Comparison of ENCODE assay signal across 7 cellular contexts in the genomic region with DNA sequence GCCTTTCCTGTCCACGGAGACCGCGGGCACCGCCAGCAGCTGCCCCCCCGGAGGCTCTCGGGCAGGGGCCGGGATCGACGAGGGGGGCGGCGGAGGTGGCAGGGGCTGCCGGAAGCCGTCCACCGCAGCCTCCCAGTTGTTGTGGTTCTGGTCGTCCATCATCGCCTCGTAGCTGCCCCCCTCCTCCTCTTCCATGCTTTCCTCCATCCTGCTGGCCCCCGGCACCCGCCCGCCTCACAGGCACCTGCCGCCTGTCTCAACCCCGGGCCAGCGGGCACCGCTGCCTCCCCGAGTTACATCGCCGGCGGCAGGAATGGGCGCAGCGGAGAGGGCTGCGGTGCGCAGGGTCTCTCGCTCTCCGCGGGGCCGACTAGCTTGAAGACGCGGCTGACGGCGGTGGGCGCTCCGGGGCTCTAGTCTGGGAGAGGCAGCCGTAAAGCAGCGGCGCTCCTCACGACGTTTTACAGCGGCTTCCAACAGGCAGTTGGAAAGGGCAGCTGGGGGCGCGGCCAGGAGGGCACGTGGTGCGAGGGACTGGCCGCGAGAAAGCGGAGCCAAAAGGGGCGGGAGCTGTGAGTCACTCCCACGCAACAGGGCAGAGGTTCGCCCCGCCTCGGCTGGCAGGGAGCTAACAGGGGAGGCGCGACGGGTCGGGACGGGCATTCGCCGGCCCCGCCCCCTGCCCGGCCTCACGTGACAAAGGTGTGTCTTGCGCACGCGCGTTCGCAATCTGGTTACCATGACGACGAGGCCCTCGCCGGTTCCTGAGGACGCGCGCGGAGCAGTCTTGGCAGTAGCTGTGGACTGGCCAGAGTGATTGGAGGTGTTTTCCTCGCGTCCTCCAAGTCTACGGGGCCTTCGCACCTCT.
DNase-seq lines count a peak whose midpoint lies in the region; ATAC-seq and TF ChIP-seq lines count a peak whose summit lies in the region.

A gene (minus strand): TSS at position 415 of the 868 bp plus-strand sequence. CDS start 208 bp downstream, at position 207.

- DNase-seq in NCI-H2081 (lab: John Stamatoyannopoulos, UW) (peak; percentile 98), T1000 (lab: John Stamatoyannopoulos, UW) (peak; percentile 100), astrocyte of the spinal cord (ENCODE audit: low read depth, low spot score) (peak; percentile 100), hippocampal formation (lab: John Stamatoyannopoulos, UW) (peak; percentile 99 to 100), retina (peak; percentile 99)

- TF ChIP-seq CTCF in astrocyte of the spinal cord (IDR thresholded peaks at IDR 0.05; ENCODE audit: low read depth, low read length): no peak

- in situ Hi-C loops in astrocyte of the spinal cord (cut with HindIII; ENCODE audit: low sequenced_read_pairs): no loop called here

- peak; percentile 87 for ATAC-seq in GM18508 (IDR thresholded peaks at IDR 0.05; ENCODE audit: insufficient read depth, unreplicated experiment)
- ATAC-seq in HG03025 (IDR thresholded peaks at IDR 0.05; ENCODE audit: low FRiP score, unreplicated experiment): peak; percentile 94

- peak within 1 kb of the TSS; percentile 58 for H3K4me3 ChIP-seq in astrocyte of the spinal cord (ENCODE audit: low read depth, low read length)

Comparison
In these comparisons a context has a peak if more than half of its experiments do, and no peak if none do; other contexts are left out.
1. Peak in every context shown above with its lines: DNase-seq, ATAC-seq and H3K4me3 ChIP-seq.